In the genomic region with DNA sequence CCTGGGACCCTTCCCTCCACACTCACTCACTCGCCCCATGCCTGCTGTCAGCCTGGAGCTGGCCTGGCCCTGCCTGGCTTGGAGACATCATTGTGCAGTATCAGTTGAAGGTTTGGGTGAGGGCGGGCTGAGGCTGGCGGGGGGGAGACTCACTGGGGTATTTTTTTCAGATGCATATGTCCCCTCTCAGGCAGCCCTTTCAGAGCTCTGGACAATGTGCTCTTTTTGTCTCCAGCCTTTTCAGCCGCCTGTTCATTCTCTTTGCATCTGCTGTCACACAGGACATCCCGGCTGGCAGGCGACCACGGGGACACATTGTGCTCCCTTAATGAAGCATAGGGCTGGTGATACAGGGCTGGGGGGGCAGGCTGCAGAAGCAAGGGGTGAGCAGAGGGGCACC, we compare ENCODE assay signal across 15 cellular contexts.
"Had no signal": no experiment of that assay in that cellular context is flagged by ENCODE, and none has a peak within 500 bp of the region (broad histone marks: within the 10 kb centered on the region; RNA-seq: fewer than 3 reads in every experiment).

No MANE protein-coding gene starts in this region.

- ATAC-seq: activated CD4-positive, CD25-positive, alpha-beta regulatory T cell treated with anti-CD3 and anti-CD28 coated beads, Interleukin-2, amount 50 U/mL, for 24 hours; gastroesophageal sphincter; T-cell; upper lobe of right lung had no signal

- H3K9me3 ChIP-seq: gastroesophageal sphincter, left ventricle myocardium inferior, thoracic aorta, upper lobe of right lung had no signal

- H3K36me3 ChIP-seq: esophagus muscularis mucosa, gastroesophageal sphincter, left ventricle myocardium inferior, thoracic aorta, upper lobe of right lung had no signal

- H3K27ac Mint-ChIP-seq: activated naive CD8-positive, alpha-beta T cell; immature natural killer cell; naive B cell had no signal

- H3K4me1 ChIP-seq: esophagus muscularis mucosa, gastroesophageal sphincter, left ventricle myocardium inferior, upper lobe of right lung had no signal

- H3K36me3 Mint-ChIP-seq: activated naive CD8-positive, alpha-beta T cell; immature natural killer cell; T-cell had no signal

- H3K4me3 ChIP-seq: esophagus muscularis mucosa, gastroesophageal sphincter, left ventricle myocardium inferior, thoracic aorta, upper lobe of right lung had no signal

- H3K4me3 Mint-ChIP-seq: activated naive CD8-positive, alpha-beta T cell; immature natural killer cell; naive B cell had no signal

- DNase-seq: effector CD8-positive, alpha-beta T cell; immature natural killer cell; kidney glomerular epithelial cell; left ventricle myocardium inferior; mammary epithelial cell; naive B cell; stimulated activated CD4-positive, alpha-beta T cell treated with anti-CD3 and anti-CD28 coated beads, Interleukin-15, amount 100 ng/mL, for 24 hours; stimulated activated CD4-positive, alpha-beta T cell treated with anti-CD3 and anti-CD28 coated beads, Interleukin-4, amount 100 ng/mL, for 1 hour; T-cell; upper lobe of right lung had no signal

- H3K27me3 Mint-ChIP-seq: activated naive CD8-positive, alpha-beta T cell had no signal

- H3K27ac ChIP-seq: esophagus muscularis mucosa, gastroesophageal sphincter, left ventricle myocardium inferior, thoracic aorta, upper lobe of right lung had no signal
